17 cellular contexts compared by ENCODE assay signal in the genomic region with DNA sequence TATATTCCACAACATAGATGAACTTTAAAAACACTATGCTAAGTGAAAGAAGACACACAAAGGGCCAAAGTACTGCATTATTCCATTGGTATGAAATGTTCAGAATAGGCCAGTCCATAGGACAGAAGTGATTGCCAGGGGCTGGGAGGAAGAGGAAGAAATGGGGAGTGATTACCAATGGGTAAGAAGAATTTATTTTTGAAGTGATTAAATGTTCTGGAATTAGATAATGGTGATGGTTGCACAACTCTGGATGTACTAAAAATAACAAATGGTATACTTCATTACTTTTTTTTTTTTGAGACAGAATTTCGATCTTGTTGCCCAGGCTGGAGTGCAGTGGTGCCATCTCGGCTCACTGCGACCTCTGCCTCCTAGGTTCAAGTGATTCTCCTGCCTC.
"Had no signal": no experiment of that assay in that cellular context is flagged by ENCODE, and none has a peak within 500 bp of the region (broad histone marks: within the 10 kb centered on the region; RNA-seq: fewer than 3 reads in every experiment).

No MANE protein-coding gene starts in this region.

- ATAC-seq: activated T-helper 17 cell treated with anti-CD3 and anti-CD28 coated beads, Interleukin-2, amount 50 U/mL, for 72 hours; left lung; stimulated activated memory B cell treated with anti-CD40 and anti-IgM and Interleukin-4, amounts not matched to agents 10 μg/mL and 1 μg/mL and 100 μg/mL, for 72 hours; T-cell had no signal

- FAIRE-seq: endothelial cell of umbilical vein, kidney had no signal

- H3K27me3 Mint-ChIP-seq: activated T-helper 17 cell treated with anti-CD3 and anti-CD28 coated beads, Interleukin-2, amount 50 U/mL, for 72 hours; T-cell had no signal

- H3K4me3 ChIP-seq: hepatocyte, left lung, neural progenitor cell, ovary, thyroid gland had no signal

- H3K36me3 Mint-ChIP-seq: naive B cell, neural progenitor cell, T-cell had no signal

- H3K27ac Mint-ChIP-seq: activated naive CD4-positive, alpha-beta T cell treated with anti-CD3 and anti-CD28 coated beads for 36 hours; activated T-helper 17 cell treated with anti-CD3 and anti-CD28 coated beads, Interleukin-2, amount 50 U/mL, for 72 hours; naive B cell; neural progenitor cell; stimulated activated memory B cell treated with anti-CD40 and anti-IgM and Interleukin-4, amounts not matched to agents 10 μg/mL and 1 μg/mL and 100 μg/mL, for 72 hours; T-cell had no signal

- H3K4me3 Mint-ChIP-seq: activated naive CD4-positive, alpha-beta T cell treated with anti-CD3 and anti-CD28 coated beads for 36 hours; activated T-helper 17 cell treated with anti-CD3 and anti-CD28 coated beads, Interleukin-2, amount 50 U/mL, for 72 hours; naive B cell; neural progenitor cell; stimulated activated memory B cell treated with anti-CD40 and anti-IgM and Interleukin-4, amounts not matched to agents 10 μg/mL and 1 μg/mL and 100 μg/mL, for 72 hours; T-cell had no signal

- H3K4me1 Mint-ChIP-seq: activated T-helper 17 cell treated with anti-CD3 and anti-CD28 coated beads, Interleukin-2, amount 50 U/mL, for 72 hours; naive B cell; neural progenitor cell; stimulated activated memory B cell treated with anti-CD40 and anti-IgM and Interleukin-4, amounts not matched to agents 10 μg/mL and 1 μg/mL and 100 μg/mL, for 72 hours had no signal

- H3K27me3 ChIP-seq: hepatocyte, neural progenitor cell, ovary, thyroid gland had no signal

- DNase-seq: activated CD4-positive, CD25-positive, alpha-beta regulatory T cell treated with anti-CD3 and anti-CD28 coated beads, Interleukin-2, amount 50 U/mL, for 72 hours; activated naive CD4-positive, alpha-beta T cell treated with anti-CD3 and anti-CD28 coated beads for 36 hours; effector CD8-positive, alpha-beta T cell; left lung; mammary epithelial cell; naive B cell; ovary; stimulated activated CD4-positive, alpha-beta T cell treated with anti-CD3 and anti-CD28 coated beads, Interleukin-2, amount 100 ng/mL, for 48 hours; T-cell; T1000; thyroid gland had no signal

- H3K36me3 ChIP-seq: left lung, neural progenitor cell, ovary, thyroid gland had no signal
